ENCODE assay signal across 5 cellular contexts in the genomic region with DNA sequence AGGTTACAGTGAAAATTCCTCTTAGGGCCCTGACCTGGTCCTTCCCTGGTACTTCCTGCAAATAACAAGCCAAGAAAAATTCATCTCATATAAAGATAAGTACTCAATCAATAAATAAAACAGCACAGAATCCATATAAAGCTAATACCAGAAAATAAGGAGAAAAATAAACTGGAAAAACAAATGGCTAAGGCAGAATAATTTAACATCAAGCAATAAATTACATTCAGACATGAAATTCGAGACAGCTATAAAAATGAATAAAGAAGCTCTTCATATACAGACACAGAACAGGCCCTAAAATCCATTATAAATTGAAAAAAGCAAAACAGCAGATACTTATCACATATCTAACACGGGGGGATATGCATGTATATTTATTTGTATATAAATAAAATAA.
"Had no signal": no experiment of that assay in that cellular context is flagged by ENCODE, and none has a peak within 500 bp of the region (broad histone marks: within the 10 kb centered on the region; RNA-seq: fewer than 3 reads in every experiment).

No MANE protein-coding gene starts in this region.

- H3K4me3 ChIP-seq: K562 had no signal

- H3K27ac ChIP-seq: HL-60 had no signal

- DNase-seq: IMR-90, KBM-7, KG1 had no signal
